In genomic region chr3:14783480-14784086, GRCh38 we compare ENCODE assay signal across 21 cellular contexts. TPM values are rescaled to one million over a fixed set of nuclear protein-coding genes. Genes with fewer than 3 reads are reported as not detected.
"Had no signal": no experiment of that assay in that cellular context is flagged by ENCODE, and none has a peak within 500 bp of the region (broad histone marks: within the 10 kb centered on the region; RNA-seq: fewer than 3 reads in every experiment).

No MANE protein-coding gene starts in this region.

- H3K36me3 Mint-ChIP-seq: activated CD4-positive, alpha-beta memory T cell treated with anti-CD3 and anti-CD28 coated beads for 36 hours had no signal

- H3K4me3 Mint-ChIP-seq: activated CD4-positive, alpha-beta memory T cell treated with anti-CD3 and anti-CD28 coated beads for 36 hours; activated CD4-positive, alpha-beta T cell treated with anti-CD3 and anti-CD28 coated beads, Interleukin-2, amount 10 ng/mL, durations not matched to agents 7 days and 5 days; activated naive CD4-positive, alpha-beta T cell treated with anti-CD3 and anti-CD28 coated beads for 36 hours; activated naive CD8-positive, alpha-beta T cell; activated T-cell treated with anti-CD3 and anti-CD28 coated beads, Interleukin-2, amount 50 U/mL, for 4 hours; T-cell had no signal

- DNase-seq: activated CD4-positive, alpha-beta memory T cell treated with anti-CD3 and anti-CD28 coated beads for 36 hours; activated CD4-positive, alpha-beta T cell treated with anti-CD3 and anti-CD28 coated beads, Interleukin-2, amount 10 ng/mL, durations not matched to agents 7 days and 5 days; activated CD4-positive, CD25-positive, alpha-beta regulatory T cell; activated CD8-positive, alpha-beta memory T cell treated with anti-CD3 and anti-CD28 coated beads for 24 hours; activated gamma-delta T cell; activated naive CD4-positive, alpha-beta T cell treated with anti-CD3 and anti-CD28 coated beads for 36 hours; activated T-cell treated with anti-CD3 and anti-CD28 coated beads, Interleukin-2, amount 50 U/mL, for 4 hours; brain microvascular endothelial cell; MM.1S; NCI-H1436; NCI-H1694 treated with DMSO at 0.1 percent for 48 hours; NCI-H2029 treated with DMSO at 0.1 percent for 48 hours; NCI-H510A; NCI-H526 treated with DMSO at 0.1 percent for 48 hours; PC-3; T-cell; T-helper 2 cell; T1000 had no signal

- H3K36me3 ChIP-seq: brain microvascular endothelial cell, cardiac muscle cell, SJSA1 had no signal

- ATAC-seq: activated T-cell treated with anti-CD3 and anti-CD28 coated beads, Interleukin-2, amount 50 U/mL, for 4 hours; PC-3; T-cell had no signal

- H3K27ac Mint-ChIP-seq: activated CD4-positive, alpha-beta memory T cell treated with anti-CD3 and anti-CD28 coated beads for 36 hours; activated CD4-positive, alpha-beta T cell treated with anti-CD3 and anti-CD28 coated beads, Interleukin-2, amount 10 ng/mL, durations not matched to agents 7 days and 5 days; activated naive CD4-positive, alpha-beta T cell treated with anti-CD3 and anti-CD28 coated beads for 36 hours; activated naive CD8-positive, alpha-beta T cell; T-cell had no signal

- H3K4me1 Mint-ChIP-seq: activated CD4-positive, alpha-beta T cell treated with anti-CD3 and anti-CD28 coated beads, Interleukin-2, amount 10 ng/mL, durations not matched to agents 7 days and 5 days; T-cell had no signal

- H3K4me3 ChIP-seq: cardiac muscle cell, SJSA1 had no signal

- H3K27ac ChIP-seq: brain microvascular endothelial cell, cardiac muscle cell, SJSA1 had no signal

- H3K27me3 ChIP-seq: brain microvascular endothelial cell, cardiac muscle cell, SJSA1 had no signal

- H3K4me1 ChIP-seq: SJSA1 had no signal

RNA-seq across cellular contexts. Expression of gene FGD5, which starts 35.2 kb away (rescaled TPM):
- total RNA-seq: activated naive CD4-positive, alpha-beta T cell treated with anti-CD3 and anti-CD28 coated beads for 36 hours; PC-3; SJSA1 had no signal
